ENCODE assay signal across 10 cellular contexts in the genomic region with DNA sequence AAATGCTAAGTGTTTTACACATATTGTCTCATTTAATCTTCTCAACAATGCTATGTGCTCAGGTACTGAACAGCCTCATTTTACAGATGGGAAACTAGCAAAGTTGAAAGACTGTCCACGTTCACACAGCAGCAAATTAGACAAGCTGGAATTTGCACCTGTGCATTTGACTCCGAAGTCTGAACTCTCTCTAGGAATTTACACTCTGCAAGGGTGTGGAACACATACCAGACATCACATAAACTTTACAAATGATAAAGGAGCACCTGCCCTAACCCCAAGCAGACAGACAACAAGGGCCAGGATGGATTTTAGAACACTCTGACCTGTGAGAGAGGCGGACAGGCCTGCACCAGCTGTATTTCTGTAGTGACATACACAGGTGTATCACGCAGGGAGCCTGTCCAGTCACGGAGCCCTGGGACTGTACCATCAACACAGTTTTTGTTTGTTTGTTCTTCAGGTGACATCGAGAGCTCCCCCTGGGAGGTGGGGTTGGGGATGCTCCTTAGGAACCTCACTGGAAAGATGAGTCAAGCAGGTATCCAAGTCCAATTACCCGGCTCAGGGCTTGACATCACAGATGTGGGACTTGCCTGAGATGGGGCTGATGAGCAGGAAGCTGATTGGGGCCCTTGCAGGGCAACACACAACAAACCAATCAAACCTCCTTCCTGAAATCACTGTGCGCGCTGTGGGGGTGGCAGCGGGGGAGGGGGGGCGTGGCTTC. TPM values are rescaled to one million over a fixed set of nuclear protein-coding genes. Genes with fewer than 3 reads are reported as not detected.
A peak's percentile ranks its signal among the peaks of the same experiment; 100 is the strongest.
DNase-seq lines count a peak whose midpoint lies in the region; ATAC-seq and TF ChIP-seq lines count a peak whose summit lies in the region.
"Had no signal": no experiment of that assay in that cellular context is flagged by ENCODE, and none has a peak within 500 bp of the region (broad histone marks: within the 10 kb centered on the region; RNA-seq: fewer than 3 reads in every experiment).

No MANE protein-coding gene starts in this region.

- H3K36me3 ChIP-seq in GM06990 (ENCODE audit: control insufficient read depth, insufficient read depth, low read length) (peaks cover 21% of the 10 kb centered on the region), vagina (no peaks in the 10 kb centered on the region)
- H3K36me3 ChIP-seq: thyroid gland had no signal

- DNase-seq in GM06990 (ENCODE audit: extremely low read depth, insufficient read length) = peak; percentile 51
- no peak for DNase-seq in T-helper 2 cell treated with Interferon-gamma antibody and Interleukin-4, amounts not matched to agents 5 μg/mL and 100 μg/mL, for 36 hours (ENCODE audit: low spot score)
- peak; percentile 63 for DNase-seq in islet precursor cell
- no peak for DNase-seq in AG20443 (ENCODE audit: low spot score)
- no peak for DNase-seq in substantia nigra (lab: John Stamatoyannopoulos, UW)
- no peak for DNase-seq in activated gamma-delta T cell (lab: John Stamatoyannopoulos, UW)
- no peak for DNase-seq in vagina (ENCODE audit: extremely low spot score in 2 of 2)
- DNase-seq: RPMI8226, thyroid gland had no signal

- peak overlapping the region; percentile 80 for H3K27ac Mint-ChIP-seq in T-helper 2 cell treated with Interferon-gamma antibody and Interleukin-4, amounts not matched to agents 5 μg/mL and 100 μg/mL, for 36 hours

- H3K27ac ChIP-seq in substantia nigra (ENCODE audit: low read depth, low read length, poor library complexity, severe bottlenecking) = no peak overlapping the region
- H3K27ac ChIP-seq in vagina = no peak overlapping the region
- H3K27ac ChIP-seq: thyroid gland had no signal

- H3K4me1 Mint-ChIP-seq in T-helper 2 cell treated with Interferon-gamma antibody and Interleukin-4, amounts not matched to agents 5 μg/mL and 100 μg/mL, for 36 hours (ENCODE audit: low read depth) = peaks cover 25% of the 10 kb centered on the region

- TF ChIP-seq POLR2A in vagina (IDR thresholded peaks at IDR 0.05) = no peak

- no peaks in the 10 kb centered on the region for H3K27me3 Mint-ChIP-seq in T-helper 2 cell treated with Interferon-gamma antibody and Interleukin-4, amounts not matched to agents 5 μg/mL and 100 μg/mL, for 36 hours (ENCODE audit: low read depth)

- no peaks in the 10 kb centered on the region for H3K9me3 ChIP-seq in vagina
- H3K9me3 ChIP-seq: thyroid gland had no signal

- peaks cover 8% of the 10 kb centered on the region for H3K4me1 ChIP-seq in vagina
- H3K4me1 ChIP-seq: thyroid gland had no signal

- peak overlapping the region; percentile 26 for H3K4me3 Mint-ChIP-seq in T-helper 2 cell treated with Interferon-gamma antibody and Interleukin-4, amounts not matched to agents 5 μg/mL and 100 μg/mL, for 36 hours

- no peak for TF ChIP-seq CTCF in GM06990 (IDR thresholded peaks at IDR 0.05; ENCODE audit: insufficient read depth, low read length, poor library complexity, severe bottlenecking)
- TF ChIP-seq CTCF in vagina (IDR thresholded peaks at IDR 0.05) = no peak

- intact Hi-C loops in vagina (cut with DNase I) = no loop called here

- peak; percentile 75 for ATAC-seq in HG02852 (IDR thresholded peaks at IDR 0.05; ENCODE audit: unreplicated experiment)

- no peaks in the 10 kb centered on the region for H3K9me3 Mint-ChIP-seq in T-helper 2 cell treated with Interferon-gamma antibody and Interleukin-4, amounts not matched to agents 5 μg/mL and 100 μg/mL, for 36 hours

- H3K36me3 Mint-ChIP-seq in T-helper 2 cell treated with Interferon-gamma antibody and Interleukin-4, amounts not matched to agents 5 μg/mL and 100 μg/mL, for 36 hours (ENCODE audit: low read depth) = peaks cover 54% of the 10 kb centered on the region

- no peaks in the 10 kb centered on the region for H3K27me3 ChIP-seq in GM06990 (replicated peaks; ENCODE audit: control insufficient read depth, insufficient read depth, low read length)
- no peaks in the 10 kb centered on the region for H3K27me3 ChIP-seq in vagina
- H3K27me3 ChIP-seq: thyroid gland had no signal

- H3K4me3 ChIP-seq in GM06990 (replicated peaks; ENCODE audit: low read depth, low read length) (no peak overlapping the region), vagina (no peak overlapping the region)
- H3K4me3 ChIP-seq: thyroid gland had no signal

RNA-seq across cellular contexts. Expression of gene MKI67, which starts 31.0 kb away (rescaled TPM):
- total RNA-seq in vagina = 11.5 TPM

Comparison
In these comparisons a context has a peak if more than half of its experiments do, and no peak if none do; other contexts are left out.
1. DNase-seq: peak in GM06990 (single experiment) and islet precursor cell (single experiment); none in T-helper 2 cell treated with Interferon-gamma antibody and Interleukin-4, amounts not matched to agents 5 μg/mL and 100 μg/mL, for 36 hours (single experiment), AG20443 (single experiment), substantia nigra (0 of 49), activated gamma-delta T cell (single experiment) and vagina (0 of 2).